17 cellular contexts compared by ENCODE assay signal in genomic region chr11:110079726-110080125, GRCh38. TPM values are rescaled to one million over a fixed set of nuclear protein-coding genes. Genes with fewer than 3 reads are reported as not detected.
DNase-seq lines count a peak whose midpoint lies in the region; ATAC-seq and TF ChIP-seq lines count a peak whose summit lies in the region.
"Had no signal": no experiment of that assay in that cellular context is flagged by ENCODE, and none has a peak within 500 bp of the region (broad histone marks: within the 10 kb centered on the region; RNA-seq: fewer than 3 reads in every experiment).

No MANE protein-coding gene starts in this region.

- H4K20me1 ChIP-seq in mammary epithelial cell (ENCODE audit: insufficient read depth, low read length) = no peaks in the 10 kb centered on the region
- H4K20me1 ChIP-seq: BLaER1 had no signal

- no peak overlapping the region for H3K4me3 Mint-ChIP-seq in MCF 10A (ENCODE audit: unreplicated experiment)
- H3K4me3 Mint-ChIP-seq: CD8-positive, alpha-beta memory T cell; HFFc6 had no signal

- H2AK5ac ChIP-seq in mesenchymal stem cell (ENCODE audit: low read length, severe bottlenecking) = no peak overlapping the region

- H2AFZ ChIP-seq in mammary epithelial cell (ENCODE audit: low read depth, low read length) (no peak overlapping the region), mesenchymal stem cell (ENCODE audit: low read depth, low read length) (no peak overlapping the region)

- H3K79me1 ChIP-seq in mesenchymal stem cell (replicated peaks; ENCODE audit: low read length, poor library complexity, severe bottlenecking) = no peaks in the 10 kb centered on the region

- no peaks in the 10 kb centered on the region for H3K36me3 ChIP-seq in mammary epithelial cell (ENCODE audit: insufficient read depth, low read length)
- no peaks in the 10 kb centered on the region for H3K36me3 ChIP-seq in HAP-1 (replicated peaks)
- no peaks in the 10 kb centered on the region for H3K36me3 ChIP-seq in mesenchymal stem cell (ENCODE audit: control insufficient read depth in 1 of 2, insufficient read depth in 2 of 2, low read depth in 1 of 2, low read length in 2 of 2)
- H3K36me3 ChIP-seq: BLaER1 had no signal

- dilution Hi-C loops in mammary epithelial cell (cut with HindIII; ENCODE audit: low sequenced_read_pairs) = no loop called here

- no peak overlapping the region for H3K27ac ChIP-seq in mammary epithelial cell (ENCODE audit: insufficient read depth, low read depth, low read length)
- H3K27ac ChIP-seq in mesenchymal stem cell (ENCODE audit: low read length, poor library complexity, severe bottlenecking) = no peak overlapping the region
- H3K27ac ChIP-seq: BLaER1 had no signal

- H3K18ac ChIP-seq in mesenchymal stem cell (ENCODE audit: low read depth in 1 of 2, low read length in 2 of 2) = no peak overlapping the region

- no peak overlapping the region for H2BK120ac ChIP-seq in mesenchymal stem cell (ENCODE audit: low read depth, low read length)

- no peak overlapping the region for H3K14ac ChIP-seq in mesenchymal stem cell (ENCODE audit: low read length in 2 of 2)

- intact Hi-C loops in mammary epithelial cell (cut with micrococcal nuclease) (no loop called here), MCF 10A (cut with micrococcal nuclease) (no loop called here)

- BruUV-seq in mammary epithelial cell (replicated peaks; lab: Mats Ljungman, UMichigan) (no TSS peak), MCF 10A (replicated peaks; lab: Mats Ljungman, UMichigan) (no TSS peak)

- peaks cover 40% of the 10 kb centered on the region for H3K4me1 ChIP-seq in mammary epithelial cell (ENCODE audit: insufficient read depth, low read length)
- peaks cover 23% of the 10 kb centered on the region for H3K4me1 ChIP-seq in HAP-1
- H3K4me1 ChIP-seq in mesenchymal stem cell (ENCODE audit: control insufficient read depth, insufficient read depth, low read depth, low read length) = peaks cover 6% of the 10 kb centered on the region

- H3K4me3 ChIP-seq in mammary epithelial cell (replicated peaks in 1 of 3; ENCODE audit: insufficient read depth in 1 of 3, low read depth in 2 of 3, low read length in 3 of 3) (no peak overlapping the region), choroid plexus epithelial cell (ENCODE audit: low read depth, low read length) (no peak overlapping the region), HAP-1 (no peak overlapping the region), mesenchymal stem cell (ENCODE audit: insufficient read depth in 1 of 2, low read depth in 1 of 2, low read length in 2 of 2) (no peak overlapping the region)
- H3K4me3 ChIP-seq: BLaER1 had no signal

- CTCF ChIA-PET in mammary epithelial cell (lab: Charles Lee; ENCODE audit: low non-redundant PET) (no interaction called here), MCF 10A (lab: Yijun Ruan, JAX) (interaction anchor here (0.8 to 2.9 kb wide), 3 partner anchors 11 to 288 kb away, joined by 3 to 12 read pairs (median 5); no protein-coding TSS in a partner anchor)

- ATAC-seq in HG02759 (IDR thresholded peaks at IDR 0.05; ENCODE audit: unreplicated experiment) = no peak

- peaks cover 39% of the 10 kb centered on the region for H3K4me1 Mint-ChIP-seq in MCF 10A (ENCODE audit: insufficient read depth, unreplicated experiment)
- H3K4me1 Mint-ChIP-seq: CD8-positive, alpha-beta memory T cell had no signal

- no peak overlapping the region for H3K23ac ChIP-seq in mesenchymal stem cell (ENCODE audit: low read length in 2 of 2)

- no peak overlapping the region for H3K4ac ChIP-seq in mesenchymal stem cell (ENCODE audit: low read depth in 1 of 2, low read length in 2 of 2)

- H3K27me3 ChIP-seq in mammary epithelial cell (ENCODE audit: insufficient read depth, low read length) = no peaks in the 10 kb centered on the region
- peaks cover 2% of the 10 kb centered on the region for H3K27me3 ChIP-seq in HAP-1 (ENCODE audit: low read depth)
- no peaks in the 10 kb centered on the region for H3K27me3 ChIP-seq in mesenchymal stem cell (ENCODE audit: control insufficient read depth in 1 of 2, insufficient read depth in 1 of 2, low read length in 2 of 2)
- H3K27me3 ChIP-seq: BLaER1 had no signal

- H4K91ac ChIP-seq in mesenchymal stem cell (ENCODE audit: low read length) = no peak overlapping the region

- H2BK5ac ChIP-seq in mesenchymal stem cell (ENCODE audit: low read depth, low read length, poor library complexity, severe bottlenecking) = no peak overlapping the region

- in situ Hi-C loops in mammary epithelial cell (cut with MboI; ENCODE audit: low sequenced_read_pairs in 2 of 2) (no loop called here), HAP-1 (cut with MboI; ENCODE audit: low sequenced_read_pairs) (no loop called here)

- no peak overlapping the region for H3K27ac Mint-ChIP-seq in MCF 10A (ENCODE audit: low read depth, unreplicated experiment)
- H3K27ac Mint-ChIP-seq: CD8-positive, alpha-beta memory T cell; HFFc6 had no signal

- H3K36me3 Mint-ChIP-seq in MCF 10A (ENCODE audit: insufficient read depth, unreplicated experiment) = no peaks in the 10 kb centered on the region
- H3K36me3 Mint-ChIP-seq: CD8-positive, alpha-beta memory T cell had no signal

- H3K9ac ChIP-seq in mammary epithelial cell (ENCODE audit: insufficient read depth, low read length) (no peak overlapping the region), mesenchymal stem cell (ENCODE audit: low read length) (no peak overlapping the region)
- H3K9ac ChIP-seq: BLaER1 had no signal

- no peak overlapping the region for H4K8ac ChIP-seq in mesenchymal stem cell (ENCODE audit: low read length)

- DNase-seq in mammary epithelial cell = peak; percentile 49
- no peak for DNase-seq in MCF 10A (ENCODE audit: unreplicated experiment)
- peak; percentile 44 for DNase-seq in choroid plexus epithelial cell (ENCODE audit: low read depth)
- DNase-seq in iris pigment epithelial cell (ENCODE audit: low read depth) = peak; percentile 61
- no peak for DNase-seq in HAP-1 (ENCODE audit: low spot score in 2 of 2)
- no peak for DNase-seq in mesenchymal stem cell
- DNase-seq in NCI-H526 treated with DMSO at 0.1 percent for 48 hours (lab: John Stamatoyannopoulos, UW) = no peak
- DNase-seq: 8988T; AML-193; Caco-2; CD8-positive, alpha-beta memory T cell; DMS53; HCEC 1CT; HFFc6; IMR-90 had no signal

- TF ChIP-seq CTCF in mammary epithelial cell (conservative IDR thresholded peaks at IDR 0.05 in 1 of 2, IDR thresholded peaks at IDR 0.05 in 1 of 2; ENCODE audit: extremely low read depth in 1 of 2, insufficient read depth in 1 of 2, low read depth in 1 of 2, low read length in 2 of 2) (no peak), MCF 10A (IDR thresholded peaks at IDR 0.05; ENCODE audit: unreplicated experiment) (no peak), choroid plexus epithelial cell (conservative IDR thresholded peaks at IDR 0.05; ENCODE audit: low read depth, low read length) (no peak)

- H2BK15ac ChIP-seq in mesenchymal stem cell (ENCODE audit: low read depth, poor library complexity, severe bottlenecking) = no peak overlapping the region

- H3K9me3 ChIP-seq in mammary epithelial cell (replicated peaks; ENCODE audit: insufficient read depth, low read length) = peaks cover 3% of the 10 kb centered on the region
- H3K9me3 ChIP-seq in HAP-1 = peaks cover 6% of the 10 kb centered on the region
- H3K9me3 ChIP-seq in mesenchymal stem cell (ENCODE audit: control insufficient read depth, low read length) = peaks cover 9% of the 10 kb centered on the region

- POLR2A ChIA-PET in MCF 10A (lab: Yijun Ruan, JAX) = interaction anchor here (0.6 to 11.0 kb wide), 7 partner anchors 14 to 137 kb away, joined by 3 to 197 read pairs (median 5); partner anchors contain the start of gene ZC3H12C

- H3K4me2 ChIP-seq in mammary epithelial cell (ENCODE audit: insufficient read depth, low read depth, low read length) = no peak overlapping the region
- H3K4me2 ChIP-seq in mesenchymal stem cell (ENCODE audit: low read length, poor library complexity, severe bottlenecking) = no peak overlapping the region
- H3K4me2 ChIP-seq: BLaER1 had no signal

- no peaks in the 10 kb centered on the region for H3K79me2 ChIP-seq in mammary epithelial cell (ENCODE audit: insufficient read depth, low read length)

- H2BK12ac ChIP-seq in mesenchymal stem cell (ENCODE audit: low read length in 2 of 2) = no peak overlapping the region

- 98% methylated on average over 4 of the region's 4 CpGs for WGBS in mammary epithelial cell (ENCODE audit: low coverage, missing lambda C conversion rate)
- 92% methylated on average over 3 of the region's 4 CpGs for WGBS in mesenchymal stem cell

- H3K27me3 Mint-ChIP-seq in MCF 10A (ENCODE audit: insufficient read depth, unreplicated experiment) = no peaks in the 10 kb centered on the region

- H3K9me3 Mint-ChIP-seq in MCF 10A (ENCODE audit: unreplicated experiment) = no peaks in the 10 kb centered on the region
- H3K9me3 Mint-ChIP-seq: HFFc6 had no signal

RNA-seq across cellular contexts. Expression of gene ZC3H12C, which starts 13.5 kb away (rescaled TPM):
- total RNA-seq in mammary epithelial cell (10 to 100 TPM; 16.0 to 26.9 TPM), MCF 10A (2022) (30.9 and 37.7 TPM in 2 replicates)
- 14.0 TPM for polyA plus RNA-seq in mammary epithelial cell
- polyA minus RNA-seq in mammary epithelial cell = 22.2 TPM
- polyA plus RNA-seq in mesenchymal stem cell (2013, experiment 1 of 2) = 5.6 TPM
- polyA plus RNA-seq in mesenchymal stem cell (2013, experiment 2 of 2) = 5.1 TPM
- polyA plus RNA-seq: CD8-positive, alpha-beta memory T cell had no signal

Comparison
In these comparisons a context has a peak if more than half of its experiments do, and no peak if none do; other contexts are left out.
1. DNase-seq: peak in mammary epithelial cell (single experiment), choroid plexus epithelial cell (single experiment) and iris pigment epithelial cell (single experiment); none in MCF 10A (single experiment), HAP-1 (0 of 2), mesenchymal stem cell (single experiment) and NCI-H526 treated with DMSO at 0.1 percent for 48 hours (single experiment).